Comparison of ENCODE assay signal across 10 cellular contexts in the genomic region with DNA sequence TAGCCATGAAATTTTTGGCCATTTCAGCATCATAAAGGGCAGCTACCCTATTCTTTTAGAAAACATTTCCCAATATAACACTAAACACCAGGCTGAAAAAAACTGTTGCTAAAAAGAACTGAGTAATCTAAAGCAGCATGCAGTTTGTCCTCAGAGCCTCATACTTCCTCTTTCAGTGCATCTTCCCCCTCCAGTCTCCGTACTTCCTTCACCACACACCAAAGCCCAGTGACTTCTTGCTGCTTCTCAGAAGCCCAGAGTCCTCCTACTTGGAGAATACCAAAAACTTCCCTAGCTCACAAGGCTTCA. TPM values are rescaled to one million over a fixed set of nuclear protein-coding genes. Genes with fewer than 3 reads are reported as not detected.
DNase-seq lines count a peak whose midpoint lies in the region; ATAC-seq, FAIRE-seq and TF ChIP-seq lines count a peak whose summit lies in the region.
"Had no signal": no experiment of that assay in that cellular context is flagged by ENCODE, and none has a peak within 500 bp of the region (broad histone marks: within the 10 kb centered on the region; RNA-seq: fewer than 3 reads in every experiment).

No MANE protein-coding gene starts in this region.

- TF ChIP-seq CTCF in GM10248 (IDR thresholded peaks at IDR 0.05; ENCODE audit: control extremely low read depth, extremely low read depth, low read depth, missing control alignments): no peak

- no peak for FAIRE-seq in RCC 7860 (lab: Jason Lieb, UNC)

- CTCF ChIA-PET in GM10248 (lab: Yijun Ruan, JAX): interaction anchor here (2.2 to 2.5 kb wide), 3 partner anchors 13 to 131 kb away, joined by 5 to 7 read pairs (median 7); no protein-coding TSS in a partner anchor

- POLR2A ChIA-PET in GM10248 (lab: Yijun Ruan, JAX): no interaction called here

- ATAC-seq in GM21723 (IDR thresholded peaks at IDR 0.05; ENCODE audit: unreplicated experiment) (peak; percentile 57), left lobe of liver (peak; percentile 50), GM19455 (IDR thresholded peaks at IDR 0.05; ENCODE audit: unreplicated experiment) (no peak)

- DNase-seq in GM10248 (ENCODE audit: extremely low spot score): peak; percentile 59
- peak; percentile 98 for DNase-seq in NOMO-1 treated with DMSO at 0.1 percent for 48 hours (lab: John Stamatoyannopoulos, UW; ENCODE audit: unreplicated experiment)
- DNase-seq in left lobe of liver (ENCODE audit: low spot score): no peak
- no peak for DNase-seq in RCC 7860 (ENCODE audit: low spot score)
- DNase-seq in NCI-H1694 (lab: John Stamatoyannopoulos, UW): no peak
- no peak for DNase-seq in NCI-H2081 treated with DMSO at 0.1 percent for 48 hours (lab: John Stamatoyannopoulos, UW)
- DNase-seq: left cardiac atrium had no signal

RNA-seq across cellular contexts. Expression of a gene that starts 5.7 kb away (rescaled TPM):
- total RNA-seq in left lobe of liver: 23.0 TPM

RNA-seq across cellular contexts. Expression of a gene that starts 51.4 kb away (rescaled TPM):
- total RNA-seq in left lobe of liver: not detected
- total RNA-seq: left cardiac atrium, NCI-H460 had no signal

Comparison
In these comparisons a context has a peak if more than half of its experiments do, and no peak if none do; other contexts are left out.
1. DNase-seq: peak in GM10248 (single experiment) and NOMO-1 treated with DMSO at 0.1 percent for 48 hours (single experiment); none in left lobe of liver (single experiment), RCC 7860 (single experiment), NCI-H1694 (single experiment) and NCI-H2081 treated with DMSO at 0.1 percent for 48 hours (single experiment).